In the genomic region with DNA sequence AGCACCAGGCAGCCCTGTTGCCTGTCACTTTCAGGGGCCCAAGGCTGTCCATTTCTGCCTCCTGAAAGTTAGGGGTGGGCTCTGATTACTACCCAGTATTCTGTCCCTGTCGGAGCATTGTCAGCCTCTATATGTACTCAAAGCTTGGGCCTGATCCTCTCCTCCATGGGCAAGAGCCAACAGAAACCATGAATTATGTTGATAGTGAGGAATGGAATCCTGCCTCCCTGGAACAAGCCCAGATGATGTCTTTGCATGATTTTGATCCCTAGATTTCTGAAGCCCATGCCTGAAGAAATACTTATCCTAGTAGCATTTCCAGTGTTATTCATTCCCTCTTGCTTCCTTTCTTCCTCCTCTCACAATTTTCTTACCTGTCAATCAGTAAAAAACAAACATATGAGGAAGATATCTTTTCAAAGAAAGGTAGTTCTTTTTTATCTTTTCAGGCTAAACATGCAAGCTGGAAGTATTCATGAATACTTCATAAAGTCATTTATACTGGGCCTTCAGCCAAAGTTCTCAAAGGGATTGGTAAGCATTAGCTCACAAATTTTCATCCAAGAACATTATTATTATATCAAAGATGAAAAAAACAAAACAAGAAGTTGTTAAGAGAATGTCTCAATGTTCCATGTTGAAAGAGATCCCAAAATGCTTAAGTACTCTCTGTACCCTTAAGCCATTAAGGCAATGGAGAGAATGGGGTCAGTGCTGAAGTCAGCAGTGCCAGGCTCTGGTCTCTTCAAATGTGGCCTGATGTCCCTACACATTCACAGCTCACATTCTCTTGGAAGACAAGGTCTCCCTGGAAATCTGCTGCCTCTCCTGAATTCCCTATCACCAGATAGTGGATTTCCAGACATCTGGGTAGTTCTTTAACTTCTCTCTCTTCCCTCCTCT, we compare ENCODE assay signal across 16 cellular contexts.
A peak's percentile ranks its signal among the peaks of the same experiment; 100 is the strongest.
DNase-seq lines count a peak whose midpoint lies in the region; ATAC-seq and TF ChIP-seq lines count a peak whose summit lies in the region.
"Had no signal": no experiment of that assay in that cellular context is flagged by ENCODE, and none has a peak within 500 bp of the region (broad histone marks: within the 10 kb centered on the region; RNA-seq: fewer than 3 reads in every experiment).

No MANE protein-coding gene starts in this region.

- no peaks in the 10 kb centered on the region for H3K9me3 ChIP-seq in ascending aorta
- no peaks in the 10 kb centered on the region for H3K9me3 ChIP-seq in muscle layer of duodenum (ENCODE audit: control insufficient read depth in 1 of 2, low read length in 2 of 2)
- no peaks in the 10 kb centered on the region for H3K9me3 ChIP-seq in upper lobe of right lung

- DNase-seq in ascending aorta (ENCODE audit: low spot score in 2 of 2) (no peak), fibroblast of peridontal ligament (ENCODE audit: extremely low read depth) (peak; percentile 11), upper lobe of right lung (no peak), dorsolateral prefrontal cortex (no peak), MV-4-11 (lab: John Stamatoyannopoulos, UW) (no peak)
- DNase-seq in activated CD4-positive, CD25-positive, alpha-beta regulatory T cell (lab: John Stamatoyannopoulos, UW), result no peak
- DNase-seq: activated B cell treated with CpG ODN at 0.5 μM for 24 hours; activated CD8-positive, alpha-beta memory T cell treated with anti-CD3 and anti-CD28 coated beads for 24 hours; activated naive CD8-positive, alpha-beta T cell treated with anti-CD3 and anti-CD28 coated beads for 36 hours; effector memory CD8-positive, alpha-beta T cell; naive thymus-derived CD8-positive, alpha-beta T cell; NCI-H1048; NCI-H524 treated with DMSO at 0.1 percent for 48 hours; SIG-M5 had no signal

- H3K27ac ChIP-seq in ascending aorta (peak overlapping the region; percentile 40 to 45), muscle layer of duodenum (ENCODE audit: low read length) (peak overlapping the region; percentile 36), upper lobe of right lung (peak overlapping the region; percentile 66), dorsolateral prefrontal cortex (peak overlapping the region in 1 of 59 donors; percentile 67)
- H3K27ac ChIP-seq: cardiac muscle cell had no signal

- TF ChIP-seq CTCF in ascending aorta (IDR thresholded peaks at IDR 0.05) (no peak), upper lobe of right lung (IDR thresholded peaks at IDR 0.05) (no peak), dorsolateral prefrontal cortex (IDR thresholded peaks at IDR 0.05 in 54 of 56, conservative IDR thresholded peaks at IDR 0.05 in 2 of 56; ENCODE audit: low read depth in 1 of 56, partially characterized antibody in 56 of 56) (no peak)

- H3K27me3 ChIP-seq in ascending aorta, result no peaks in the 10 kb centered on the region
- H3K27me3 ChIP-seq in muscle layer of duodenum (ENCODE audit: low read depth, low read length), result no peaks in the 10 kb centered on the region
- H3K27me3 ChIP-seq in upper lobe of right lung, result no peaks in the 10 kb centered on the region
- no peaks in the 10 kb centered on the region for H3K27me3 ChIP-seq in dorsolateral prefrontal cortex
- H3K27me3 ChIP-seq: cardiac muscle cell had no signal

- H3K4me3 ChIP-seq in ascending aorta (no peak overlapping the region), muscle layer of duodenum (ENCODE audit: low read depth in 1 of 2, low read length in 2 of 2) (no peak overlapping the region), upper lobe of right lung (no peak overlapping the region), dorsolateral prefrontal cortex (no peak overlapping the region)
- H3K4me3 ChIP-seq: cardiac muscle cell had no signal

- H3K36me3 ChIP-seq in ascending aorta (no peaks in the 10 kb centered on the region), muscle layer of duodenum (ENCODE audit: control insufficient read depth in 1 of 2, insufficient read depth in 2 of 2, low read length in 2 of 2) (no peaks in the 10 kb centered on the region), upper lobe of right lung (no peaks in the 10 kb centered on the region)
- H3K36me3 ChIP-seq: cardiac muscle cell had no signal

- peak; percentile 39 for ATAC-seq in upper lobe of right lung
- ATAC-seq: effector memory CD8-positive, alpha-beta T cell; naive thymus-derived CD8-positive, alpha-beta T cell had no signal

- intact Hi-C loops in ascending aorta (cut with DNase I) (loop anchor here (2.0 kb wide), 1 partner anchor 17 kb away; no protein-coding TSS in a partner anchor), upper lobe of right lung (cut with DNase I) (no loop called here), dorsolateral prefrontal cortex (cut with DNase I) (no loop called here)

- H3K4me1 ChIP-seq in ascending aorta (peaks cover 3 to 10% of the 10 kb centered on the region in 2 donors), muscle layer of duodenum (ENCODE audit: control insufficient read depth in 1 of 2, insufficient read depth in 2 of 2, low read length in 2 of 2) (peaks cover 0 to 12% of the 10 kb centered on the region in 2 donors), upper lobe of right lung (no peaks in the 10 kb centered on the region)
